18 cellular contexts compared by ENCODE assay signal in genomic region chr7:76327610-76328009, GRCh38. TPM values are rescaled to one million over a fixed set of nuclear protein-coding genes. Genes with fewer than 3 reads are reported as not detected.
A peak's percentile ranks its signal among the peaks of the same experiment; 100 is the strongest.
DNase-seq lines count a peak whose midpoint lies in the region; ATAC-seq and TF ChIP-seq lines count a peak whose summit lies in the region.
"Had no signal": no experiment of that assay in that cellular context is flagged by ENCODE, and none has a peak within 500 bp of the region (broad histone marks: within the 10 kb centered on the region; RNA-seq: fewer than 3 reads in every experiment).

No MANE protein-coding gene starts in this region.

- H3K36me3 ChIP-seq in right atrium auricular region = peaks cover 49% of the 10 kb centered on the region
- H3K36me3 ChIP-seq in Loucy (ENCODE audit: insufficient read depth, low read length) = peaks cover 66% of the 10 kb centered on the region
- H3K36me3 ChIP-seq in body of pancreas (replicated peaks in 1 of 2; ENCODE audit: insufficient read depth in 1 of 2, low read depth in 2 of 2) = peaks cover 0 to 12% of the 10 kb centered on the region in 2 donors
- H3K36me3 ChIP-seq in PC-9 (ENCODE audit: low read depth) = peaks cover 25% of the 10 kb centered on the region

- peaks cover 17% of the 10 kb centered on the region for H3F3A ChIP-seq in Loucy (ENCODE audit: low read depth)
- H3F3A ChIP-seq in PC-9 (ENCODE audit: insufficient read depth, low read depth) = peaks cover 73% of the 10 kb centered on the region

- TF ChIP-seq CTCF in right atrium auricular region (IDR thresholded peaks at IDR 0.05) (no peak), Loucy (conservative IDR thresholded peaks at IDR 0.05; ENCODE audit: low read length) (no peak), body of pancreas (IDR thresholded peaks at IDR 0.05) (no peak), nephron progenitor cell (IDR thresholded peaks at IDR 0.05) (no peak), PC-9 (conservative IDR thresholded peaks at IDR 0.05) (no peak)

- H3K4me3 ChIP-seq in right atrium auricular region = no peak overlapping the region
- H3K4me3 ChIP-seq in Loucy (ENCODE audit: low read length, poor library complexity, severe bottlenecking) = peak overlapping the region; percentile 39
- H3K4me3 ChIP-seq in body of pancreas = no peak overlapping the region
- H3K4me3 ChIP-seq in PC-9 = no peak overlapping the region
- H3K4me3 ChIP-seq: MG63, mucosa of descending colon, Peyer's patch, testis had no signal

- ATAC-seq in left ventricle myocardium superior (no peak), body of pancreas (peak; percentile 28), HG03175 (IDR thresholded peaks at IDR 0.05; ENCODE audit: unreplicated experiment) (no peak)
- ATAC-seq in stimulated activated naive B cell treated with anti-CD40 and anti-IgM and Interleukin-4, amounts not matched to agents 10 μg/mL and 1 μg/mL and 100 μg/mL, for 72 hours (replicated peaks) = peak; percentile 42 to 75
- ATAC-seq: mucosa of descending colon had no signal

- H3K9me3 Mint-ChIP-seq in stimulated activated naive B cell treated with anti-CD40 and anti-IgM and Interleukin-4, amounts not matched to agents 10 μg/mL and 1 μg/mL and 100 μg/mL, for 72 hours = no peaks in the 10 kb centered on the region
- H3K9me3 Mint-ChIP-seq in nephron progenitor cell = no peaks in the 10 kb centered on the region

- no peak overlapping the region for H3K4me3 Mint-ChIP-seq in stimulated activated naive B cell treated with anti-CD40 and anti-IgM and Interleukin-4, amounts not matched to agents 10 μg/mL and 1 μg/mL and 100 μg/mL, for 72 hours
- no peak overlapping the region for H3K4me3 Mint-ChIP-seq in nephron progenitor cell

- peaks cover 30 to 51% of the 10 kb centered on the region in 2 donors for H3K36me3 Mint-ChIP-seq in stimulated activated naive B cell treated with anti-CD40 and anti-IgM and Interleukin-4, amounts not matched to agents 10 μg/mL and 1 μg/mL and 100 μg/mL, for 72 hours
- H3K36me3 Mint-ChIP-seq in nephron progenitor cell (ENCODE audit: low read depth) = peaks cover 70% of the 10 kb centered on the region

- no peak for TF ChIP-seq POLR2A in body of pancreas (IDR thresholded peaks at IDR 0.05)

- POLR2A ChIA-PET in PC-9 (lab: Charles Lee; ENCODE audit: unreplicated experiment) = no interaction called here

- H4K20me1 ChIP-seq in Loucy (ENCODE audit: insufficient read depth, low read length, poor library complexity, severe bottlenecking) (peaks cover 69% of the 10 kb centered on the region), PC-9 (ENCODE audit: insufficient read depth) (peaks cover 92% of the 10 kb centered on the region)

- H3K4me1 ChIP-seq in right atrium auricular region = peaks cover 0 to 68% of the 10 kb centered on the region in 2 donors
- peaks cover 27% of the 10 kb centered on the region for H3K4me1 ChIP-seq in Loucy (ENCODE audit: insufficient read depth, low read length, poor library complexity, severe bottlenecking)
- H3K4me1 ChIP-seq in body of pancreas = peaks cover 34% of the 10 kb centered on the region
- H3K4me1 ChIP-seq in PC-9 (replicated peaks; ENCODE audit: insufficient read depth) = no peaks in the 10 kb centered on the region
- H3K4me1 ChIP-seq: BE2C, Peyer's patch had no signal

- H3K27me3 Mint-ChIP-seq in stimulated activated naive B cell treated with anti-CD40 and anti-IgM and Interleukin-4, amounts not matched to agents 10 μg/mL and 1 μg/mL and 100 μg/mL, for 72 hours = no peaks in the 10 kb centered on the region
- no peaks in the 10 kb centered on the region for H3K27me3 Mint-ChIP-seq in nephron progenitor cell (ENCODE audit: low read depth, poor library complexity)

- H3K27me3 ChIP-seq in right atrium auricular region (no peaks in the 10 kb centered on the region), Loucy (ENCODE audit: insufficient read depth, low read length, poor library complexity, severe bottlenecking) (no peaks in the 10 kb centered on the region), body of pancreas (no peaks in the 10 kb centered on the region), PC-9 (ENCODE audit: insufficient read depth, low read depth) (no peaks in the 10 kb centered on the region)
- H3K27me3 ChIP-seq: BE2C, MG63, Peyer's patch, testis had no signal

- H3K4me2 ChIP-seq in Loucy (ENCODE audit: low read depth, low read length, poor library complexity, severe bottlenecking) = peak overlapping the region; percentile 68
- H3K4me2 ChIP-seq in PC-9 = no peak overlapping the region

- intact Hi-C loops in left ventricle myocardium superior (cut with micrococcal nuclease) = no loop called here
- intact Hi-C loops in body of pancreas (cut with DNase I) = loop anchor here (5.0 kb wide), 1 partner anchor 40 kb away; no protein-coding TSS in a partner anchor
- intact Hi-C loops in PC-9 (cut with micrococcal nuclease; ENCODE audit: unreplicated experiment) = no loop called here

- H2AFZ ChIP-seq in Loucy (ENCODE audit: low read length) = no peak overlapping the region
- H2AFZ ChIP-seq in PC-9 = no peak overlapping the region

- peak overlapping the region; percentile 77 for H3K27ac Mint-ChIP-seq in stimulated activated naive B cell treated with anti-CD40 and anti-IgM and Interleukin-4, amounts not matched to agents 10 μg/mL and 1 μg/mL and 100 μg/mL, for 72 hours
- H3K27ac Mint-ChIP-seq in nephron progenitor cell = no peak overlapping the region

- peaks cover 21 to 31% of the 10 kb centered on the region in 2 donors for H3K4me1 Mint-ChIP-seq in stimulated activated naive B cell treated with anti-CD40 and anti-IgM and Interleukin-4, amounts not matched to agents 10 μg/mL and 1 μg/mL and 100 μg/mL, for 72 hours
- peaks cover 34% of the 10 kb centered on the region for H3K4me1 Mint-ChIP-seq in nephron progenitor cell

- 39 to 42% methylated on average over 7 of the region's 7 CpGs for WGBS in body of pancreas, 2 donors

- H3K9me2 ChIP-seq in Loucy (replicated peaks; ENCODE audit: low read depth, low read length) (no peaks in the 10 kb centered on the region), PC-9 (ENCODE audit: insufficient read depth) (no peaks in the 10 kb centered on the region)

- DNase-seq in right atrium auricular region (ENCODE audit: low spot score) (no peak), left ventricle myocardium superior (no peak), body of pancreas (no peak), nephron progenitor cell (no peak), PC-9 (no peak)
- DNase-seq in stimulated activated naive B cell treated with anti-CD40 and anti-IgM and Interleukin-4, amounts not matched to agents 10 μg/mL and 1 μg/mL and 100 μg/mL, for 72 hours = no peak
- DNase-seq: activated CD4-positive, alpha-beta T cell treated with anti-CD3 and anti-CD28 coated beads for 48 hours; BE2C; central memory CD4-positive, alpha-beta T cell; MG63; mucosa of descending colon; NCI-H2029 treated with DMSO at 0.1 percent for 48 hours; NCI-H526 treated with DMSO at 0.1 percent for 48 hours; Peyer's patch; stimulated activated CD4-positive, alpha-beta T cell treated with anti-CD3 and anti-CD28 coated beads, Interleukin-15, amount 100 ng/mL, for 24 hours; testis had no signal

- H3K27ac ChIP-seq in right atrium auricular region (peak overlapping the region; percentile 2 to 85), body of pancreas (peak overlapping the region in 3 of 4 donors; percentile 36 to 58 (median 46)), PC-9 (no peak overlapping the region)
- H3K27ac ChIP-seq: Peyer's patch, testis had no signal

- BruUV-seq in PC-9 (replicated peaks; lab: Mats Ljungman, UMichigan) = no TSS peak

- H3K79me2 ChIP-seq in Loucy (ENCODE audit: insufficient read depth, low read length) (peaks cover 74% of the 10 kb centered on the region), PC-9 (ENCODE audit: low read depth) (peaks cover 95% of the 10 kb centered on the region)

- H3K9me3 ChIP-seq in right atrium auricular region = no peaks in the 10 kb centered on the region
- no peaks in the 10 kb centered on the region for H3K9me3 ChIP-seq in Loucy (ENCODE audit: insufficient read depth, low read depth, low read length)
- no peaks in the 10 kb centered on the region for H3K9me3 ChIP-seq in body of pancreas
- H3K9me3 ChIP-seq in PC-9 (ENCODE audit: insufficient read depth, low read depth) = no peaks in the 10 kb centered on the region
- H3K9me3 ChIP-seq: BE2C, MG63, mucosa of descending colon, Peyer's patch, testis had no signal

- CTCF ChIA-PET in PC-9 (lab: Charles Lee) = interaction anchor here (0.7 kb wide), 1 partner anchor 239 kb away, joined by 7 read pairs; no protein-coding TSS in a partner anchor

- H3K9ac ChIP-seq in Loucy (ENCODE audit: low read depth, low read length, poor library complexity, severe bottlenecking) = peak overlapping the region; percentile 37

RNA-seq across cellular contexts. Expression of gene HSPB1, which starts 25.1 kb away (rescaled TPM):
- total RNA-seq in right atrium auricular region (1,000 to 10,000 TPM; 1,006 to 1,433 TPM), left ventricle myocardium superior (2,442 TPM), body of pancreas (100 to 1,000 TPM; 367 to 445 TPM), PC-9 (2021) (376 and 414 TPM in 2 replicates)

RNA-seq across cellular contexts. Expression of gene YWHAG, which starts 31.2 kb away (rescaled TPM):
- 100 to 1,000 TPM; 132 to 153 TPM for total RNA-seq in right atrium auricular region
- 238 TPM for total RNA-seq in left ventricle myocardium superior
- total RNA-seq in body of pancreas = 10 to 100 TPM; 24.1 to 60.0 TPM
- total RNA-seq in PC-9 (2021) = 206 and 250 TPM in 2 replicates

Comparison
In these comparisons a context has a peak if more than half of its experiments do, and no peak if none do; other contexts are left out.
1. ATAC-seq: peak in body of pancreas (single experiment) and stimulated activated naive B cell treated with anti-CD40 and anti-IgM and Interleukin-4, amounts not matched to agents 10 μg/mL and 1 μg/mL and 100 μg/mL, for 72 hours (2 of 2); none in left ventricle myocardium superior (single experiment) and HG03175 (single experiment).